ENCODE assay signal across 8 cellular contexts in the genomic region with DNA sequence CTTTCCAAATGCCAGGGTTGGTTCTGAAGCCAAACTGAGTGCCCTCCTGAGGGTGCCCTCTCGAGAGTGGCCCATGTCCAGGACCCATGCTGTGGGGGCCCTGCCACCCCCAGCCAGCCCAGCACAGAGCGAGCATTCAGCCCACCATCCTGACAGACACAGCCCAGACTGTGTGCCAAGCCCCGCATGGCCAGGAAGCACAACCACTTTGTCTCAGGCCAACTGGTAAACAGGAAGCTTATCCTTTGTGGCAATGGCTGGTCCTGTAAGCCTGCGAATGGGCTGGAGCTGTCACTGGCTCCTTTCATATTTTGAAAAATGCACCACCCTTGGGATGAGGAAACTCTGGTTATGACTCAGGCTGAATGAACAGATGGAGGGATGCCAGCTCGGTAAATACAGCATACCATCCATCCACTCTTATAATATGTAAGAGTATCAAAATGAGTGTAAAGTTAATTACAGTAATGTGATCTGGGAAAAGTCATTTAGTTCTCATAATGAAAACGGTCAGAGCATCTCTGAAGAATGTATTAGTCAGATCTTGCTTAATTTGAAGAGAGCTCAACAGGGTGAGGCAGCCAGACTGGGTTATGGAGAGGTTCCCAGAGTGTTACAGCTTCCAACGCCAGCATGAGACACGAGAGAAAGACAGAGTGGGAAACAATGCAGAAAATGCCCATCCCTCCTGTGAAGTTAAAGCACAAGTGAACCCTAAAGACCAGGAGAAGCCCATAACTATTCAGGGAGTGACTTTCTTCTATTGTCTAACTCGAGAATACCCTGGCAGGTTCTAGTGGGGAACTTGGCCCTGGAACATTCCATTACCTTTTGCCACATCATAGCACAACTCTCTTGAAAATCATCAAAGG.
A peak's percentile ranks its signal among the peaks of the same experiment; 100 is the strongest.
DNase-seq lines count a peak whose midpoint lies in the region; ATAC-seq and TF ChIP-seq lines count a peak whose summit lies in the region.

No MANE protein-coding gene starts in this region.

- peak overlapping the region; percentile 76 for H3K4me3 Mint-ChIP-seq in activated T-helper 17 cell treated with anti-CD3 and anti-CD28 coated beads, Interleukin-2, amount 50 U/mL, for 72 hours
- H3K4me3 Mint-ChIP-seq in natural killer cell treated with Interleukin-12 subunit alpha and Interleukin-12 subunit beta and Interleukin-15 and Interleukin-18, amount 100 ng/mL, for 72 hours = peak overlapping the region; percentile 81

- DNase-seq in SIG-M5 treated with dmso at 0.1 percent for 504 hours (lab: John Stamatoyannopoulos, UW; ENCODE audit: unreplicated experiment) (peak; percentile 67), SIG-M5 (lab: John Stamatoyannopoulos, UW) (no peak), NCI-H446 treated with DMSO at 0.1 percent for 48 hours (lab: John Stamatoyannopoulos, UW) (peak; percentile 99), fibroblast of peridontal ligament (ENCODE audit: extremely low read depth) (peak; percentile 100), uterus (peak; percentile 67 to 80)
- DNase-seq in natural killer cell treated with Interleukin-12 subunit alpha and Interleukin-12 subunit beta and Interleukin-15 and Interleukin-18, amount 100 ng/mL, for 72 hours (ENCODE audit: low spot score) = peak; percentile 74

- no peaks in the 10 kb centered on the region for H3K9me3 ChIP-seq in uterus

- peaks cover 70% of the 10 kb centered on the region for H3K36me3 Mint-ChIP-seq in activated T-helper 17 cell treated with anti-CD3 and anti-CD28 coated beads, Interleukin-2, amount 50 U/mL, for 72 hours (ENCODE audit: low read depth)
- H3K36me3 Mint-ChIP-seq in natural killer cell treated with Interleukin-12 subunit alpha and Interleukin-12 subunit beta and Interleukin-15 and Interleukin-18, amount 100 ng/mL, for 72 hours = peaks cover 13% of the 10 kb centered on the region

- no peaks in the 10 kb centered on the region for H3K9me3 Mint-ChIP-seq in activated T-helper 17 cell treated with anti-CD3 and anti-CD28 coated beads, Interleukin-2, amount 50 U/mL, for 72 hours
- no peaks in the 10 kb centered on the region for H3K9me3 Mint-ChIP-seq in natural killer cell treated with Interleukin-12 subunit alpha and Interleukin-12 subunit beta and Interleukin-15 and Interleukin-18, amount 100 ng/mL, for 72 hours

- H3K4me1 ChIP-seq in uterus = peaks cover 33 to 35% of the 10 kb centered on the region in 2 donors

- peak overlapping the region; percentile 88 to 90 for H3K27ac ChIP-seq in uterus

- no peaks in the 10 kb centered on the region for H3K36me3 ChIP-seq in uterus

- no peaks in the 10 kb centered on the region for H3K27me3 ChIP-seq in uterus

- peak overlapping the region; percentile 87 for H3K27ac Mint-ChIP-seq in activated T-helper 17 cell treated with anti-CD3 and anti-CD28 coated beads, Interleukin-2, amount 50 U/mL, for 72 hours
- H3K27ac Mint-ChIP-seq in natural killer cell treated with Interleukin-12 subunit alpha and Interleukin-12 subunit beta and Interleukin-15 and Interleukin-18, amount 100 ng/mL, for 72 hours = peak overlapping the region; percentile 82 to 83

- H3K27me3 Mint-ChIP-seq in activated T-helper 17 cell treated with anti-CD3 and anti-CD28 coated beads, Interleukin-2, amount 50 U/mL, for 72 hours = no peaks in the 10 kb centered on the region
- H3K27me3 Mint-ChIP-seq in natural killer cell treated with Interleukin-12 subunit alpha and Interleukin-12 subunit beta and Interleukin-15 and Interleukin-18, amount 100 ng/mL, for 72 hours = no peaks in the 10 kb centered on the region

- intact Hi-C loops in uterus (cut with DNase I; ENCODE audit: low total_unique reads) = no loop called here

- no peak for TF ChIP-seq CTCF in uterus (IDR thresholded peaks at IDR 0.05)

- H3K4me3 ChIP-seq in uterus = no peak overlapping the region

- H3K4me1 Mint-ChIP-seq in activated T-helper 17 cell treated with anti-CD3 and anti-CD28 coated beads, Interleukin-2, amount 50 U/mL, for 72 hours = peaks cover 63% of the 10 kb centered on the region
- peaks cover 78 to 89% of the 10 kb centered on the region in 2 donors for H3K4me1 Mint-ChIP-seq in natural killer cell treated with Interleukin-12 subunit alpha and Interleukin-12 subunit beta and Interleukin-15 and Interleukin-18, amount 100 ng/mL, for 72 hours (ENCODE audit: low read depth in 2 of 2)

- ATAC-seq in HG02981 (IDR thresholded peaks at IDR 0.05; ENCODE audit: unreplicated experiment) = peak; percentile 1
- ATAC-seq in activated T-helper 17 cell treated with anti-CD3 and anti-CD28 coated beads, Interleukin-2, amount 50 U/mL, for 72 hours (replicated peaks) = peak; percentile 77
- peak; percentile 73 to 84 for ATAC-seq in natural killer cell treated with Interleukin-12 subunit alpha and Interleukin-12 subunit beta and Interleukin-15 and Interleukin-18, amount 100 ng/mL, for 72 hours

- no peak for TF ChIP-seq POLR2A in uterus (IDR thresholded peaks at IDR 0.05)

Comparison
In these comparisons a context has a peak if more than half of its experiments do, and no peak if none do; other contexts are left out.
1. ATAC-seq: peak in every context shown above with its lines; median percentile 78 in natural killer cell treated with Interleukin-12 subunit alpha and Interleukin-12 subunit beta and Interleukin-15 and Interleukin-18, amount 100 ng/mL, for 72 hours; 77 in activated T-helper 17 cell treated with anti-CD3 and anti-CD28 coated beads, Interleukin-2, amount 50 U/mL, for 72 hours; 1 in HG02981.